Comparison of ENCODE assay signal across 1 cellular context in the genomic region with DNA sequence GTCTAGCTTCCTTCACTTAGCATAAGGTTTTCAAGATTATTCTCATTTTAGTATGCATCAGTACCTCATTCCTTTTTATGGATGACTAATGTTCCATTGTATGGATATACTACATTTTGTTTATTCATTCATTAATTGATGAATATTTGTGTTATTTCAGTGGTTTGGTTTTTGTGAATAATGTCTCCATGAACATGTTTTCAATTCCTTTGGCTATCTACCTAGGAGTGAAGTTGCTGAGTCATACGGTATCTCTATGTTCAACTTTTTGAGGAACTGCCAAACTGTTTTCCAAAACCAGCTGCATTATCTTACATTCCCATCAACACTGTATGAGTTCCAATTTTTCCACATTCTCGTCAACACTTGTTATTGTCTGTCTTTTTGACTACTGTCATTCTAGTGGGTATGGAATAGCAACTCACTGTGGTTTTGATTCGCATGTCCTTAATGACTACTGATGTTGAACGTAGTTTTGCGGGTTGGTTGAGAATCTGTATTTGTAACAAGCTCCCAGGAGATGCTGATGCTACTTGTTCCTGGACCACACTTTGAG.
TF ChIP-seq lines count a peak whose summit lies in the region.

No MANE protein-coding gene starts in this region.

TF ChIP-seq in A549, 52 proteins besides CTCF, POLR2A, EP300 and RAD21:
- TF ChIP-seq, protein P1, sequence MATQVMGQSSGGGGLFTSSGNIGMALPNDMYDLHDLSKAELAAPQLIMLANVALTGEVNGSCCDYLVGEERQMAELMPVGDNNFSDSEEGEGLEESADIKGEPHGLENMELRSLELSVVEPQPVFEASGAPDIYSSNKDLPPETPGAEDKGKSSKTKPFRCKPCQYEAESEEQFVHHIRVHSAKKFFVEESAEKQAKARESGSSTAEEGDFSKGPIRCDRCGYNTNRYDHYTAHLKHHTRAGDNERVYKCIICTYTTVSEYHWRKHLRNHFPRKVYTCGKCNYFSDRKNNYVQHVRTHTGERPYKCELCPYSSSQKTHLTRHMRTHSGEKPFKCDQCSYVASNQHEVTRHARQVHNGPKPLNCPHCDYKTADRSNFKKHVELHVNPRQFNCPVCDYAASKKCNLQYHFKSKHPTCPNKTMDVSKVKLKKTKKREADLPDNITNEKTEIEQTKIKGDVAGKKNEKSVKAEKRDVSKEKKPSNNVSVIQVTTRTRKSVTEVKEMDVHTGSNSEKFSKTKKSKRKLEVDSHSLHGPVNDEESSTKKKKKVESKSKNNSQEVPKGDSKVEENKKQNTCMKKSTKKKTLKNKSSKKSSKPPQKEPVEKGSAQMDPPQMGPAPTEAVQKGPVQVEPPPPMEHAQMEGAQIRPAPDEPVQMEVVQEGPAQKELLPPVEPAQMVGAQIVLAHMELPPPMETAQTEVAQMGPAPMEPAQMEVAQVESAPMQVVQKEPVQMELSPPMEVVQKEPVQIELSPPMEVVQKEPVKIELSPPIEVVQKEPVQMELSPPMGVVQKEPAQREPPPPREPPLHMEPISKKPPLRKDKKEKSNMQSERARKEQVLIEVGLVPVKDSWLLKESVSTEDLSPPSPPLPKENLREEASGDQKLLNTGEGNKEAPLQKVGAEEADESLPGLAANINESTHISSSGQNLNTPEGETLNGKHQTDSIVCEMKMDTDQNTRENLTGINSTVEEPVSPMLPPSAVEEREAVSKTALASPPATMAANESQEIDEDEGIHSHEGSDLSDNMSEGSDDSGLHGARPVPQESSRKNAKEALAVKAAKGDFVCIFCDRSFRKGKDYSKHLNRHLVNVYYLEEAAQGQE (IDR thresholded peaks at IDR 0.05), result no peak
- peak; percentile 31 for TF ChIP-seq MAFK (IDR thresholded peaks at IDR 0.05; ENCODE audit: partially characterized antibody)
